In the genomic region with DNA sequence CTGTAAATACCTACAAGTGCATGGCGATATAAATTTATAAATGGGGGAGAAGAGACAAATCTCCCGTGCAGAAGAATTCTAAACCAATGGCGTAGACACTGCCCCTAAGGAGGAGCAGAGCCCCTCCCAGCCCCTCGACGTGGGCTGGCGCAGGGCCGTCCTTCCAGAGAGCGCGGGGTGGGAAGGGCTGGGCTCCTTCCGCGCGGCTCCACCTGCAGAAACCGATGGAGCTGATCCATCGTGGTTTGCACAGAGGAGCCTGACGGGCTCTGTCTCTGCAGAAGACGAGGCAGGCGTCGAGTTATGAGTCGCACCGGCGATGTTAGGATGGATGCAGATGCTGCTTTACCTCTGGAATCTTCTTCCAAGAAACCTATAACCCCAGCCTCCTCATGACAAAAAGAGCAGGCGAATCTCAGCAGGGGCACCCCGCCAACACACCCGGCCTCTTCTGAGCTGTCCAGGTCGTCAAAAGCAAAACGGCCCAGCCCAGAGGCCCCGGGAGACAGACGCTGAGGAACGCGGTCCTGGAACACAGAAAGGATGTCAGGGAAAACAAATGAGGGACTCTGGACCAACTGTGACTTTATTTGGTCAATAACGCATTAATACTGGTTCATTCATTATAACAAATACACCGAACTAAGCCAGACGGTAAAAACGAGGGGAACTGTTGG, we compare ENCODE assay signal across 1 cellular context.
A peak's percentile ranks its signal among the peaks of the same experiment; 100 is the strongest.
TF ChIP-seq lines count a peak whose summit lies in the region.

No MANE protein-coding gene starts in this region.

TF ChIP-seq in HepG2, 621 proteins besides CTCF, POLR2A, EP300 and RAD21:
- TF ChIP-seq, protein P1, sequence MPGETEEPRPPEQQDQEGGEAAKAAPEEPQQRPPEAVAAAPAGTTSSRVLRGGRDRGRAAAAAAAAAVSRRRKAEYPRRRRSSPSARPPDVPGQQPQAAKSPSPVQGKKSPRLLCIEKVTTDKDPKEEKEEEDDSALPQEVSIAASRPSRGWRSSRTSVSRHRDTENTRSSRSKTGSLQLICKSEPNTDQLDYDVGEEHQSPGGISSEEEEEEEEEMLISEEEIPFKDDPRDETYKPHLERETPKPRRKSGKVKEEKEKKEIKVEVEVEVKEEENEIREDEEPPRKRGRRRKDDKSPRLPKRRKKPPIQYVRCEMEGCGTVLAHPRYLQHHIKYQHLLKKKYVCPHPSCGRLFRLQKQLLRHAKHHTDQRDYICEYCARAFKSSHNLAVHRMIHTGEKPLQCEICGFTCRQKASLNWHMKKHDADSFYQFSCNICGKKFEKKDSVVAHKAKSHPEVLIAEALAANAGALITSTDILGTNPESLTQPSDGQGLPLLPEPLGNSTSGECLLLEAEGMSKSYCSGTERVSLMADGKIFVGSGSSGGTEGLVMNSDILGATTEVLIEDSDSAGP (CRISPR knock-in tag; IDR thresholded peaks at IDR 0.05; ENCODE audit: borderline replicate concordance), result no peak
- TF ChIP-seq HOXA3 (CRISPR knock-in tag; IDR thresholded peaks at IDR 0.05), result no peak
- TF ChIP-seq BCL6 (CRISPR knock-in tag; IDR thresholded peaks at IDR 0.05), result no peak
- no peak for TF ChIP-seq ZNF619 (CRISPR knock-in tag; IDR thresholded peaks at IDR 0.05)
- TF ChIP-seq AGO1 (IDR thresholded peaks at IDR 0.05; ENCODE audit: low read depth, low read length, poor library complexity, severe bottlenecking), result peak; percentile 47
- TF ChIP-seq SAP130 (CRISPR knock-in tag; IDR thresholded peaks at IDR 0.05; ENCODE audit: low read depth), result no peak
- TF ChIP-seq, protein P2, sequence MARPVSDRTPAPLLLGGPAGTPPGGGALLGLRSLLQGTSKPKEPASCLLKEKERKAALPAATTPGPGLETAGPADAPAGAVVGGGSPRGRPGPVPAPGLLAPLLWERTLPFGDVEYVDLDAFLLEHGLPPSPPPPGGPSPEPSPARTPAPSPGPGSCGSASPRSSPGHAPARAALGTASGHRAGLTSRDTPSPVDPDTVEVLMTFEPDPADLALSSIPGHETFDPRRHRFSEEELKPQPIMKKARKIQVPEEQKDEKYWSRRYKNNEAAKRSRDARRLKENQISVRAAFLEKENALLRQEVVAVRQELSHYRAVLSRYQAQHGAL (CRISPR knock-in tag; IDR thresholded peaks at IDR 0.05; ENCODE audit: not compliant biosample characterization), result no peak
- TF ChIP-seq CHD2 (IDR thresholded peaks at IDR 0.05; ENCODE audit: low read depth, low read length), result no peak
